ENCODE assay signal across 1 cellular context in genomic region chr19:40829205-40829604, GRCh38.
TF ChIP-seq lines count a peak whose summit lies in the region.

No MANE protein-coding gene starts in this region.

TF ChIP-seq in HEK293, 187 proteins besides CTCF, POLR2A, EP300 and RAD21 (continued from another document):
- TF ChIP-seq ZNF19 (tag by site-specific recombination; IDR thresholded peaks at IDR 0.05; ENCODE audit: low read depth) (no peak), GLI2 (tag by site-specific recombination; IDR thresholded peaks at IDR 0.05; ENCODE audit: borderline replicate concordance, low read depth) (no peak), ZNF121 (tag by site-specific recombination; IDR thresholded peaks at IDR 0.05) (peak; percentile 57), SCRT1 (tag by site-specific recombination; IDR thresholded peaks at IDR 0.05; ENCODE audit: borderline replicate concordance) (peak; percentile 25; the same call in 1 of the 2 replicates), ZBTB17 (tag by site-specific recombination; IDR thresholded peaks at IDR 0.05) (no peak), ZXDB (tag by site-specific recombination; IDR thresholded peaks at IDR 0.05) (0 out of 2 replicates have a peak, but pooled peaks have one; percentile 18), KLF7 (tag by site-specific recombination; IDR thresholded peaks at IDR 0.05; ENCODE audit: borderline replicate concordance) (no peak), ZNF626 (tag by site-specific recombination; IDR thresholded peaks at IDR 0.05) (no peak), ZNF580 (tag by site-specific recombination; IDR thresholded peaks at IDR 0.05) (peak; percentile 98), ZNF677 (tag by site-specific recombination; IDR thresholded peaks at IDR 0.05) (no peak), ZNF292 (tag by site-specific recombination; IDR thresholded peaks at IDR 0.05; ENCODE audit: borderline replicate concordance, low read depth) (no peak), ZNF280D (tag by site-specific recombination; IDR thresholded peaks at IDR 0.05) (peak; percentile 92), KLF17 (tag by site-specific recombination; IDR thresholded peaks at IDR 0.05) (no peak), OSR2 (tag by site-specific recombination; IDR thresholded peaks at IDR 0.05) (no peak), ZNF394 (tag by site-specific recombination; IDR thresholded peaks at IDR 0.05; ENCODE audit: borderline replicate concordance) (no peak), HOXC10 (CRISPR knock-in tag; IDR thresholded peaks at IDR 0.05) (no peak), ZNF707 (tag by site-specific recombination; IDR thresholded peaks at IDR 0.05) (no peak), BCL11A (tag by site-specific recombination; IDR thresholded peaks at IDR 0.05; ENCODE audit: low read depth) (no peak), AEBP2 (tag by site-specific recombination; IDR thresholded peaks at IDR 0.05; ENCODE audit: borderline replicate concordance) (no peak), ZNF18 (tag by site-specific recombination; IDR thresholded peaks at IDR 0.05) (no peak), ZSCAN23 (tag by site-specific recombination; IDR thresholded peaks at IDR 0.05) (no peak), ZNF211 (tag by site-specific recombination; IDR thresholded peaks at IDR 0.05; ENCODE audit: low read depth) (0 out of 2 replicates have a peak, but pooled peaks have one; percentile 9), SCRT2 (tag by site-specific recombination; IDR thresholded peaks at IDR 0.05) (0 out of 2 replicates have a peak, but pooled peaks have one; percentile 10), HOXD13 (CRISPR knock-in tag; IDR thresholded peaks at IDR 0.05; ENCODE audit: borderline replicate concordance) (no peak), ZNF23 (tag by site-specific recombination; IDR thresholded peaks at IDR 0.05; ENCODE audit: borderline replicate concordance) (no peak), KLF9 (tag by site-specific recombination; IDR thresholded peaks at IDR 0.05; ENCODE audit: low read depth) (no peak), ZNF2 (tag by site-specific recombination; IDR thresholded peaks at IDR 0.05) (no peak), ZSCAN16 (tag by site-specific recombination; IDR thresholded peaks at IDR 0.05) (no peak), ZNF280C (tag by site-specific recombination; IDR thresholded peaks at IDR 0.05) (no peak), TRIM28 (IDR thresholded peaks at IDR 0.05; ENCODE audit: borderline replicate concordance, low read length) (no peak)
